16 cellular contexts compared by ENCODE assay signal in the genomic region with DNA sequence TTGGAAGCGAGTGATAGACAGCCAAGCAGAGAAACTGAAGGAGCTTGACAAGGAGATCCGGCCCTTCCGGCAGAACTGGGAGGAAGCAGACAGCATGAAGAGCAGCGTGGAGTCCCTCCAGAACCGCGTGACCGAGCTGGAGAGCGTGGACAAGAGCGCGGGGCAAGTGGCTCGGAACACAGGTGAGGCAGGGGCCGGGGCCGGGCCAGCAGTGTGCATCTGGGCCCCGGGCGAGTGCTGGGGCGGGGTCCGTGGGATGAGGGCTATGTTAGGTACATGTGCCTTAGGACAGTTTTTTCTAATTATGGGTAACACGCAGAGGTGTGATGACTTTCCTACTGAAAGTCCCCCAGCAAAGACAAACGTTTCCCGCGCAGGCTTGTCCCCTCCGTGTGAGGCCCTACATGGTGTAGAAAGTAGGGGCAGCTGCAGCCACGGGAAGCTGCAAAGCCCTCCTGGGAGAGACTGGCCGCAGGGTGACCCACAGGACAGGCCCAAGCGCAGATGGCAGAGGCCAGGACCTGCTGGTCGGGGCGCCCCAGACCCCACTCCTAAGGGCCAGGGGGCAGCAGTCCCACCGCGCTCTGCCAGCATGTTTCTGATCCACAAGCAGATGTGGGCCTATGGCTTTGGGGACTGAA. TPM values are rescaled to one million over a fixed set of nuclear protein-coding genes. Genes with fewer than 3 reads are reported as not detected.
DNase-seq lines count a peak whose midpoint lies in the region; ATAC-seq and TF ChIP-seq lines count a peak whose summit lies in the region.
"Had no signal": no experiment of that assay in that cellular context is flagged by ENCODE, and none has a peak within 500 bp of the region (broad histone marks: within the 10 kb centered on the region; RNA-seq: fewer than 3 reads in every experiment).

No MANE protein-coding gene starts in this region.

- H3K79me2 ChIP-seq in H9 (ENCODE audit: insufficient read depth, low read length), result no peaks in the 10 kb centered on the region

- no peak overlapping the region for H2BK5ac ChIP-seq in H9 (ENCODE audit: insufficient read length, low read length)

- peaks cover 33% of the 10 kb centered on the region for H3K36me3 Mint-ChIP-seq in activated CD4-positive, alpha-beta T cell treated with anti-CD3 and anti-CD28 coated beads, Interleukin-2, amount 10 ng/mL, durations not matched to agents 7 days and 5 days (ENCODE audit: low read depth)
- peaks cover 52% of the 10 kb centered on the region for H3K36me3 Mint-ChIP-seq in activated CD4-positive, alpha-beta T cell treated with anti-CD3 and anti-CD28 coated beads, Interleukin-2, amount 10 ng/mL, durations not matched to agents 24 days and 14 days (ENCODE audit: low read depth)
- H3K36me3 Mint-ChIP-seq in H9 (ENCODE audit: insufficient read depth in 1 of 3, low read depth in 3 of 3), result peaks cover 25 to 40% (median 33%) of the 10 kb centered on the region in 3 experiments
- peaks cover 34% of the 10 kb centered on the region for H3K36me3 Mint-ChIP-seq in central memory CD8-positive, alpha-beta T cell (ENCODE audit: insufficient read depth)

- H3K9ac ChIP-seq in H9 (ENCODE audit: extremely low read depth, insufficient read length, low read length), result no peak overlapping the region

- DNase-seq in activated CD4-positive, alpha-beta T cell treated with anti-CD3 and anti-CD28 coated beads, Interleukin-2, amount 10 ng/mL, durations not matched to agents 7 days and 5 days, result no peak
- DNase-seq in activated CD4-positive, alpha-beta T cell treated with anti-CD3 and anti-CD28 coated beads, Interleukin-2, amount 10 ng/mL, durations not matched to agents 24 days and 14 days, result no peak
- no peak for DNase-seq in H9
- DNase-seq in central memory CD8-positive, alpha-beta T cell (ENCODE audit: low spot score in 2 of 2), result no peak
- peak; percentile 46 for DNase-seq in posterior vena cava (ENCODE audit: low spot score)
- DNase-seq in OCI-M1 (lab: John Stamatoyannopoulos, UW), result no peak
- no peak for DNase-seq in NCI-H748 treated with DMSO at 0.1 percent for 48 hours (lab: John Stamatoyannopoulos, UW)
- DNase-seq: NCI-H1092 treated with DMSO at 0.1 percent for 48 hours, NCI-H524 treated with DMSO at 0.1 percent for 48 hours, SHP77 treated with DMSO at 0.1 percent for 48 hours, tibial artery had no signal

- H3K23ac ChIP-seq in H9 (ENCODE audit: insufficient read length, low read depth, low read length), result no peak overlapping the region

- no peak overlapping the region for H3K27ac ChIP-seq in H9 (ENCODE audit: insufficient read length, low read depth, low read length)
- H3K27ac ChIP-seq: ascending aorta, tibial artery had no signal

- no peak overlapping the region for H3K56ac ChIP-seq in H9 (ENCODE audit: insufficient read length, low read depth, low read length)

- no peak for ATAC-seq in central memory CD8-positive, alpha-beta T cell (replicated peaks; ENCODE audit: extremely low read depth, poor library complexity, severe bottlenecking)
- no peak for ATAC-seq in HG02678 (IDR thresholded peaks at IDR 0.05; ENCODE audit: unreplicated experiment)

- intact Hi-C loops in activated CD4-positive, alpha-beta T cell treated with anti-CD3 and anti-CD28 coated beads, Interleukin-2, amount 10 ng/mL, durations not matched to agents 24 days and 14 days (cut with micrococcal nuclease), result no loop called here
- intact Hi-C loops in posterior vena cava (cut with DNase I), result no loop called here

- no peak overlapping the region for H4K91ac ChIP-seq in H9 (ENCODE audit: insufficient read length, low read depth, low read length)

- peaks cover 22% of the 10 kb centered on the region for H3K4me1 Mint-ChIP-seq in activated CD4-positive, alpha-beta T cell treated with anti-CD3 and anti-CD28 coated beads, Interleukin-2, amount 10 ng/mL, durations not matched to agents 7 days and 5 days
- peaks cover 19% of the 10 kb centered on the region for H3K4me1 Mint-ChIP-seq in activated CD4-positive, alpha-beta T cell treated with anti-CD3 and anti-CD28 coated beads, Interleukin-2, amount 10 ng/mL, durations not matched to agents 24 days and 14 days
- H3K4me1 Mint-ChIP-seq in H9, result peaks cover 2 to 4% of the 10 kb centered on the region in 2 experiments; a peak in 3 of 4 replicates
- peaks cover 27% of the 10 kb centered on the region for H3K4me1 Mint-ChIP-seq in central memory CD8-positive, alpha-beta T cell

- H2BK12ac ChIP-seq in H9 (ENCODE audit: insufficient read length, low read depth, low read length), result no peak overlapping the region

- no peaks in the 10 kb centered on the region for H3K9me3 ChIP-seq in H9 (ENCODE audit: control insufficient read depth, low read depth, low read length)
- H3K9me3 ChIP-seq: ascending aorta, tibial artery had no signal

- CTCF ChIA-PET in activated CD4-positive, alpha-beta T cell treated with anti-CD3 and anti-CD28 coated beads, Interleukin-2, amount 10 ng/mL, durations not matched to agents 7 days and 5 days (lab: Charles Lee), result interaction anchor here (1.2 kb wide), 1 partner anchor 11 kb away, joined by 4 read pairs; no protein-coding TSS in a partner anchor

- no peak overlapping the region for H2AFZ ChIP-seq in H9 (ENCODE audit: low read length)

- no peak overlapping the region for H2BK20ac ChIP-seq in H9 (ENCODE audit: low read depth, low read length, poor library complexity, severe bottlenecking)

- no peak overlapping the region for H2AK5ac ChIP-seq in H9 (ENCODE audit: insufficient read length, low read length)

- H3K27me3 Mint-ChIP-seq in activated CD4-positive, alpha-beta T cell treated with anti-CD3 and anti-CD28 coated beads, Interleukin-2, amount 10 ng/mL, durations not matched to agents 7 days and 5 days, result no peaks in the 10 kb centered on the region
- no peaks in the 10 kb centered on the region for H3K27me3 Mint-ChIP-seq in activated CD4-positive, alpha-beta T cell treated with anti-CD3 and anti-CD28 coated beads, Interleukin-2, amount 10 ng/mL, durations not matched to agents 24 days and 14 days
- H3K27me3 Mint-ChIP-seq in H9 (ENCODE audit: low read depth), result no peaks in the 10 kb centered on the region; the same call in 1 of the 2 replicates
- H3K27me3 Mint-ChIP-seq in central memory CD8-positive, alpha-beta T cell, result no peaks in the 10 kb centered on the region
- H3K27me3 Mint-ChIP-seq: natural killer cell treated with Interleukin-12 subunit alpha and Interleukin-12 subunit beta and Interleukin-15 and Interleukin-18, amount 100 ng/mL, for 72 hours had no signal

- no peaks in the 10 kb centered on the region for H3K27me3 ChIP-seq in H9 (ENCODE audit: insufficient read depth, low read length)
- H3K27me3 ChIP-seq: ascending aorta, tibial artery had no signal

- H2BK120ac ChIP-seq in H9 (ENCODE audit: low read depth, low read length, poor library complexity, severe bottlenecking), result no peak overlapping the region

- no peak overlapping the region for H2BK15ac ChIP-seq in H9 (ENCODE audit: low read depth, low read length)

- no peaks in the 10 kb centered on the region for H3K9me3 Mint-ChIP-seq in activated CD4-positive, alpha-beta T cell treated with anti-CD3 and anti-CD28 coated beads, Interleukin-2, amount 10 ng/mL, durations not matched to agents 7 days and 5 days
- no peaks in the 10 kb centered on the region for H3K9me3 Mint-ChIP-seq in activated CD4-positive, alpha-beta T cell treated with anti-CD3 and anti-CD28 coated beads, Interleukin-2, amount 10 ng/mL, durations not matched to agents 24 days and 14 days
- peaks cover 16 to 17% of the 10 kb centered on the region in 2 experiments for H3K9me3 Mint-ChIP-seq in H9
- no peaks in the 10 kb centered on the region for H3K9me3 Mint-ChIP-seq in central memory CD8-positive, alpha-beta T cell
- H3K9me3 Mint-ChIP-seq: natural killer cell treated with Interleukin-12 subunit alpha and Interleukin-12 subunit beta and Interleukin-15 and Interleukin-18, amount 100 ng/mL, for 72 hours; T-helper 2 cell treated with Interferon-gamma antibody and Interleukin-4, amounts not matched to agents 5 μg/mL and 100 μg/mL, for 36 hours had no signal

- no CpG with 5 or more reads among the region's 29 CpGs for WGBS in H9 (ENCODE audit: extremely low coverage, insufficient read length, low lambda C conversion rate)

- no peak overlapping the region for H3K14ac ChIP-seq in H9 (ENCODE audit: insufficient read depth, low read length)

- H3K4me3 Mint-ChIP-seq in activated CD4-positive, alpha-beta T cell treated with anti-CD3 and anti-CD28 coated beads, Interleukin-2, amount 10 ng/mL, durations not matched to agents 7 days and 5 days, result no peak overlapping the region
- H3K4me3 Mint-ChIP-seq in activated CD4-positive, alpha-beta T cell treated with anti-CD3 and anti-CD28 coated beads, Interleukin-2, amount 10 ng/mL, durations not matched to agents 24 days and 14 days, result no peak overlapping the region
- H3K4me3 Mint-ChIP-seq in H9, result no peak overlapping the region
- no peak overlapping the region for H3K4me3 Mint-ChIP-seq in central memory CD8-positive, alpha-beta T cell
- H3K4me3 Mint-ChIP-seq: CD14-positive monocyte; natural killer cell treated with Interleukin-12 subunit alpha and Interleukin-12 subunit beta and Interleukin-15 and Interleukin-18, amount 100 ng/mL, for 72 hours; T-helper 2 cell treated with Interferon-gamma antibody and Interleukin-4, amounts not matched to agents 5 μg/mL and 100 μg/mL, for 36 hours had no signal

- H4K8ac ChIP-seq in H9 (replicated peaks; ENCODE audit: insufficient read length, low read depth, low read length), result no peak overlapping the region

- POLR2A ChIA-PET in activated CD4-positive, alpha-beta T cell treated with anti-CD3 and anti-CD28 coated beads, Interleukin-2, amount 10 ng/mL, durations not matched to agents 7 days and 5 days (lab: Charles Lee), result no interaction called here

- H3K79me1 ChIP-seq in H9 (ENCODE audit: insufficient read depth, low read depth, low read length, poor library complexity, severe bottlenecking), result no peaks in the 10 kb centered on the region

- peak overlapping the region; percentile 79 for H3K27ac Mint-ChIP-seq in activated CD4-positive, alpha-beta T cell treated with anti-CD3 and anti-CD28 coated beads, Interleukin-2, amount 10 ng/mL, durations not matched to agents 7 days and 5 days
- H3K27ac Mint-ChIP-seq in activated CD4-positive, alpha-beta T cell treated with anti-CD3 and anti-CD28 coated beads, Interleukin-2, amount 10 ng/mL, durations not matched to agents 24 days and 14 days, result no peak overlapping the region
- H3K27ac Mint-ChIP-seq in H9, result peak overlapping the region in 2 of 3 experiments; percentile 53 to 90; a peak in 3 of 7 replicates
- H3K27ac Mint-ChIP-seq in central memory CD8-positive, alpha-beta T cell (ENCODE audit: low read depth), result peak overlapping the region; percentile 67

- no peak overlapping the region for H3K18ac ChIP-seq in H9 (ENCODE audit: insufficient read length, low read depth, low read length)

- no peak overlapping the region for H3K4ac ChIP-seq in H9 (ENCODE audit: low read depth, low read length)

- H3K4me1 ChIP-seq in H9 (ENCODE audit: insufficient read depth, low read length), result no peaks in the 10 kb centered on the region
- H3K4me1 ChIP-seq: ascending aorta, tibial artery had no signal

- H3T11ph ChIP-seq in H9 (ENCODE audit: low read length), result no peak overlapping the region

- no peak overlapping the region for H3K4me2 ChIP-seq in H9 (ENCODE audit: insufficient read depth, insufficient read length, low read length)

- no peaks in the 10 kb centered on the region for H4K20me1 ChIP-seq in H9 (ENCODE audit: control insufficient read depth, insufficient read depth, insufficient read length)

- no peak overlapping the region for H4K5ac ChIP-seq in H9 (ENCODE audit: insufficient read length, low read depth, low read length)

- TF ChIP-seq CTCF in H9 (conservative IDR thresholded peaks at IDR 0.05), result no peak

- no peaks in the 10 kb centered on the region for H3K23me2 ChIP-seq in H9 (ENCODE audit: insufficient read length, low read depth, low read length, poor library complexity, severe bottlenecking)

RNA-seq across cellular contexts. Expression of a gene that starts 19.1 kb away (rescaled TPM):
- total RNA-seq in activated CD4-positive, alpha-beta T cell treated with anti-CD3 and anti-CD28 coated beads, Interleukin-2, amount 10 ng/mL, durations not matched to agents 7 days and 5 days, result under 1 TPM; 0.15 to 0.30 TPM
- 0.35 and 0.62 TPM in 2 replicates for total RNA-seq in activated CD4-positive, alpha-beta T cell treated with anti-CD3 and anti-CD28 coated beads, Interleukin-2, amount 10 ng/mL, durations not matched to agents 24 days and 14 days
- 1.9 and 2.2 TPM in 2 replicates for total RNA-seq in H9 (2021)
- total RNA-seq in posterior vena cava, result under 1 TPM in 1 of 2 donors, not detected in 1; 0.10 TPM
